Comparison of ENCODE assay signal across 3 cellular contexts in genomic region chr1:38301040-38301439, GRCh38.
TF ChIP-seq lines count a peak whose summit lies in the region.

No MANE protein-coding gene starts in this region.

TF ChIP-seq in GM23338, 12 proteins besides CTCF, POLR2A, EP300 and RAD21:
- no peak for TF ChIP-seq POLR2AphosphoS5 (IDR thresholded peaks at IDR 0.05; ENCODE audit: low read depth)
- TF ChIP-seq REST (IDR thresholded peaks at IDR 0.05; ENCODE audit: unreplicated experiment): no peak
- TF ChIP-seq EZH2 (IDR thresholded peaks at IDR 0.05; ENCODE audit: low read depth, unreplicated experiment): no peak
- TF ChIP-seq ZNF331 (CRISPR knock-in tag; IDR thresholded peaks at IDR 0.05; ENCODE audit: low read depth): no peak
- TF ChIP-seq JUNB (IDR thresholded peaks at IDR 0.05; ENCODE audit: unreplicated experiment): no peak
- TF ChIP-seq ETS1 (IDR thresholded peaks at IDR 0.05): no peak
- no peak for TF ChIP-seq EZH2phosphoT487 (IDR thresholded peaks at IDR 0.05; ENCODE audit: unreplicated experiment)
- TF ChIP-seq CREB1 (CRISPR knock-in tag; IDR thresholded peaks at IDR 0.05; ENCODE audit: low read depth): no peak
- no peak for TF ChIP-seq NANOG (IDR thresholded peaks at IDR 0.05; ENCODE audit: borderline replicate concordance)
- no peak for TF ChIP-seq STAT1 (IDR thresholded peaks at IDR 0.05; ENCODE audit: unreplicated experiment)

TF ChIP-seq in HCT116, 20 proteins besides CTCF, POLR2A, EP300 and RAD21:
- no peak for TF ChIP-seq ZBTB33 (IDR thresholded peaks at IDR 0.05; ENCODE audit: extremely low read depth, insufficient replicate concordance, low read length)
- TF ChIP-seq ZNF274 (IDR thresholded peaks at IDR 0.05; ENCODE audit: low read depth, low read length): no peak
- TF ChIP-seq SIN3A (IDR thresholded peaks at IDR 0.05; ENCODE audit: low read depth): no peak
- TF ChIP-seq EZH2phosphoT487 (IDR thresholded peaks at IDR 0.05; ENCODE audit: borderline replicate concordance): no peak
- TF ChIP-seq CEBPB (IDR thresholded peaks at IDR 0.05; ENCODE audit: low read depth): no peak
- no peak for TF ChIP-seq FOSL1 (IDR thresholded peaks at IDR 0.05; ENCODE audit: low read depth)
- no peak for TF ChIP-seq ELF1 (IDR thresholded peaks at IDR 0.05; ENCODE audit: borderline replicate concordance, low read depth)
- TF ChIP-seq SRF (IDR thresholded peaks at IDR 0.05; ENCODE audit: low read depth): no peak
- TF ChIP-seq YY1 (IDR thresholded peaks at IDR 0.05; ENCODE audit: extremely low read depth, insufficient replicate concordance, low read depth, low read length): no peak
- TF ChIP-seq JUND (IDR thresholded peaks at IDR 0.05): no peak
- no peak for TF ChIP-seq REST (IDR thresholded peaks at IDR 0.05; ENCODE audit: low read depth)
- TF ChIP-seq SP1 (IDR thresholded peaks at IDR 0.05; ENCODE audit: low read depth): no peak
- TF ChIP-seq MAX (IDR thresholded peaks at IDR 0.05): no peak
- no peak for TF ChIP-seq POLR2AphosphoS5 (IDR thresholded peaks at IDR 0.05; ENCODE audit: low read depth, low read length)
- no peak for TF ChIP-seq TCF7L2 (IDR thresholded peaks at IDR 0.05; ENCODE audit: borderline replicate concordance, extremely low read depth, insufficient read depth, insufficient read length)
- no peak for TF ChIP-seq ZFX (IDR thresholded peaks at IDR 0.05)
- TF ChIP-seq ATF3 (IDR thresholded peaks at IDR 0.05): no peak
- TF ChIP-seq EZH2 (IDR thresholded peaks at IDR 0.05): no peak
TF ChIP-seq in HCT116: peak in this region for 0.

TF ChIP-seq in K562, 482 proteins besides CTCF, POLR2A, EP300 and RAD21:
- TF ChIP-seq MCM7 (IDR thresholded peaks at IDR 0.05) (no peak), HDAC8 (tag; IDR thresholded peaks at IDR 0.05) (no peak), NCOA4 (IDR thresholded peaks at IDR 0.05; ENCODE audit: partially characterized antibody) (no peak), MEF2A (IDR thresholded peaks at IDR 0.05; ENCODE audit: control insufficient read depth, low read depth, low read length) (no peak), STAT5B (CRISPR knock-in tag; IDR thresholded peaks at IDR 0.05) (no peak), NEUROD1 (IDR thresholded peaks at IDR 0.05; ENCODE audit: borderline replicate concordance, low read depth, low read length, partially characterized antibody) (no peak), HMGN3 (IDR thresholded peaks at IDR 0.05; ENCODE audit: borderline replicate concordance, extremely low read depth, insufficient read length, low read depth, low read length) (no peak), BRD9 (IDR thresholded peaks at IDR 0.05; ENCODE audit: low read depth, partially characterized antibody) (no peak), KAT7 (CRISPR knock-in tag; IDR thresholded peaks at IDR 0.05; ENCODE audit: borderline replicate concordance) (no peak), MAFK (IDR thresholded peaks at IDR 0.05; ENCODE audit: low read length) (no peak), SRSF3 (IDR thresholded peaks at IDR 0.05; ENCODE audit: insufficient read depth, low read length) (no peak), ZNF707 (CRISPR knock-in tag; conservative IDR thresholded peaks at IDR 0.05) (no peak), RHOXF2B (CRISPR knock-in tag; conservative IDR thresholded peaks at IDR 0.05) (no peak), TEAD1 (CRISPR knock-in tag; IDR thresholded peaks at IDR 0.05) (no peak), MTA1 (IDR thresholded peaks at IDR 0.05; ENCODE audit: borderline replicate concordance) (no peak), PRPF4 (IDR thresholded peaks at IDR 0.05; ENCODE audit: insufficient read depth, low read depth, low read length, poor library complexity, severe bottlenecking) (no peak)
